ENCODE assay signal across 25 cellular contexts in genomic region chr3:124582621-124583437, GRCh38.
DNase-seq lines count a peak whose midpoint lies in the region; ATAC-seq, FAIRE-seq and TF ChIP-seq lines count a peak whose summit lies in the region.
"Had no signal": no experiment of that assay in that cellular context is flagged by ENCODE, and none has a peak within 500 bp of the region (broad histone marks: within the 10 kb centered on the region; RNA-seq: fewer than 3 reads in every experiment).

No MANE protein-coding gene starts in this region.

- H2AFZ ChIP-seq in GM12878 (ENCODE audit: control insufficient read depth, low read depth, low read length), result no peak overlapping the region

- intact Hi-C loops in GM12878 (cut with micrococcal nuclease; ENCODE audit: unreplicated experiment), result no loop called here

- RAD21 ChIA-PET in GM12878 (lab: Charles Lee; ENCODE audit: unreplicated experiment), result interaction anchor here (0.6 to 6.0 kb wide), 2 partner anchors 12 to 105 kb away, joined by 3 to 21 read pairs; no protein-coding TSS in a partner anchor

- no peaks in the 10 kb centered on the region for H3K79me2 ChIP-seq in GM12878 (ENCODE audit: control insufficient read depth, insufficient read depth, low read length)

- peaks cover 21% of the 10 kb centered on the region for H3K4me1 ChIP-seq in CD4-positive, CD25-positive, alpha-beta regulatory T cell (ENCODE audit: control insufficient read depth, insufficient read depth, low read length, poor library complexity, severe bottlenecking)
- peaks cover 16% of the 10 kb centered on the region for H3K4me1 ChIP-seq in GM12878 (ENCODE audit: control insufficient read depth, insufficient read depth, low read length)
- no peaks in the 10 kb centered on the region for H3K4me1 ChIP-seq in CD8-positive, alpha-beta memory T cell (ENCODE audit: insufficient read depth, low read length)

- H3K4me2 ChIP-seq in GM12878 (ENCODE audit: control insufficient read depth, insufficient read depth), result no peak overlapping the region

- 70% methylated on average over 3 of the region's 3 CpGs for WGBS in GM12878 (ENCODE audit: insufficient coverage, insufficient replicate concordance, low lambda C conversion rate, missing lambda C conversion rate)

- H3K27ac ChIP-seq in CD4-positive, CD25-positive, alpha-beta regulatory T cell (ENCODE audit: insufficient read depth, low read length, poor library complexity, severe bottlenecking), result no peak overlapping the region
- H3K27ac ChIP-seq in GM12878 (ENCODE audit: control insufficient read depth, insufficient read depth), result no peak overlapping the region
- no peak overlapping the region for H3K27ac ChIP-seq in CD8-positive, alpha-beta memory T cell (ENCODE audit: low read depth, low read length)
- H3K27ac ChIP-seq: C4-2B, epithelial cell of prostate, tibial nerve had no signal

- peaks cover 6% of the 10 kb centered on the region for H3K27me3 ChIP-seq in CD4-positive, CD25-positive, alpha-beta regulatory T cell (ENCODE audit: control insufficient read depth, insufficient read depth, low read length)
- peaks cover 3 to 10% of the 10 kb centered on the region in 2 experiments; a peak in 2 of 4 replicates for H3K27me3 ChIP-seq in GM12878 (replicated peaks in 1 of 2; ENCODE audit: control insufficient read depth in 2 of 2, insufficient read depth in 2 of 2, low read length in 1 of 2)
- H3K27me3 ChIP-seq in CD8-positive, alpha-beta memory T cell (ENCODE audit: insufficient read depth, low read length, poor library complexity, severe bottlenecking), result no peaks in the 10 kb centered on the region

- peaks cover 27% of the 10 kb centered on the region for H3K27me3 Mint-ChIP-seq in CD4-positive, CD25-positive, alpha-beta regulatory T cell
- H3K27me3 Mint-ChIP-seq in CD8-positive, alpha-beta memory T cell, result peaks cover 28 to 60% of the 10 kb centered on the region in 2 donors

- no peak for TF ChIP-seq RAD21 in GM12878 (IDR thresholded peaks at IDR 0.05; ENCODE audit: insufficient read depth, low read depth, low read length)

- TF ChIP-seq CTCF in GM12878 (IDR thresholded peaks at IDR 0.05 in 2 of 3, conservative IDR thresholded peaks at IDR 0.05 in 1 of 3; ENCODE audit: control insufficient read depth in 2 of 3, extremely low read depth in 1 of 3, insufficient read depth in 1 of 3, low read depth in 3 of 3, low read length in 3 of 3), result no peak

- no peak for TF ChIP-seq EP300 in GM12878 (IDR thresholded peaks at IDR 0.05; ENCODE audit: borderline replicate concordance in 1 of 2, control insufficient read depth in 1 of 2, low read depth in 2 of 2, low read length in 2 of 2)

- POLR2A ChIA-PET in GM12878 (lab: Charles Lee), result interaction anchor here (0.6 to 1.3 kb wide), 3 partner anchors 9 to 268 kb away, joined by 4 to 7 read pairs (median 5); no protein-coding TSS in a partner anchor
- POLR2A ChIA-PET in CD8-positive, alpha-beta memory T cell (lab: Charles Lee), result no interaction called here

- H3K36me3 Mint-ChIP-seq in CD4-positive, CD25-positive, alpha-beta regulatory T cell, result peaks cover 1% of the 10 kb centered on the region
- H3K36me3 Mint-ChIP-seq in CD8-positive, alpha-beta memory T cell, result no peaks in the 10 kb centered on the region
- H3K36me3 Mint-ChIP-seq: activated CD4-positive, alpha-beta memory T cell treated with anti-CD3 and anti-CD28 coated beads for 36 hours; naive thymus-derived CD4-positive, alpha-beta T cell had no signal

- no peak overlapping the region for H3K4me3 ChIP-seq in CD4-positive, CD25-positive, alpha-beta regulatory T cell (ENCODE audit: low read depth, low read length)
- no peak overlapping the region for H3K4me3 ChIP-seq in GM12878
- no peak overlapping the region for H3K4me3 ChIP-seq in CD8-positive, alpha-beta memory T cell (ENCODE audit: low read length)
- H3K4me3 ChIP-seq: tibial nerve had no signal

- H4K20me1 ChIP-seq in GM12878 (ENCODE audit: control insufficient read depth, insufficient read depth), result no peaks in the 10 kb centered on the region

- TF ChIP-seq POLR2A in GM12878 (IDR thresholded peaks at IDR 0.05; ENCODE audit: low read depth, low read length), result no peak

- peaks cover 0 to 2% (median 0%) of the 10 kb centered on the region in 7 donors for H3K9me3 Mint-ChIP-seq in CD4-positive, CD25-positive, alpha-beta regulatory T cell
- H3K9me3 Mint-ChIP-seq in CD8-positive, alpha-beta memory T cell, result no peaks in the 10 kb centered on the region
- H3K9me3 Mint-ChIP-seq: activated B cell treated with CpG ODN at 0.5 μM for 24 hours; activated CD4-positive, alpha-beta memory T cell treated with anti-CD3 and anti-CD28 coated beads for 36 hours; stimulated activated naive CD8-positive, alpha-beta T cell treated with anti-CD3 and anti-CD28 coated beads, Interleukin-15, Interleukin-2, amounts not matched to agents 100 ng/mL and 50 ng/mL, for 24 hours had no signal

- no peak for FAIRE-seq in GM12878 (lab: Jason Lieb, UNC)
- FAIRE-seq: H54, keratinocyte had no signal

- H3K4me3 Mint-ChIP-seq in CD4-positive, CD25-positive, alpha-beta regulatory T cell, result peak overlapping the region; percentile 17 to 40 (median 32)
- peak overlapping the region in 2 of 7 donors; percentile 3 to 45 for H3K4me3 Mint-ChIP-seq in CD8-positive, alpha-beta memory T cell
- H3K4me3 Mint-ChIP-seq: activated B cell treated with CpG ODN at 0.5 μM for 24 hours; activated CD4-positive, alpha-beta memory T cell treated with anti-CD3 and anti-CD28 coated beads for 36 hours; stimulated activated naive CD8-positive, alpha-beta T cell treated with anti-CD3 and anti-CD28 coated beads, Interleukin-15, Interleukin-2, amounts not matched to agents 100 ng/mL and 50 ng/mL, for 24 hours had no signal

- H3K36me3 ChIP-seq in CD4-positive, CD25-positive, alpha-beta regulatory T cell (ENCODE audit: control insufficient read depth, insufficient read depth, low read length), result no peaks in the 10 kb centered on the region
- no peaks in the 10 kb centered on the region for H3K36me3 ChIP-seq in GM12878 (ENCODE audit: control insufficient read depth in 2 of 2, insufficient read depth in 2 of 2, low read length in 1 of 2)
- H3K36me3 ChIP-seq in CD8-positive, alpha-beta memory T cell (ENCODE audit: insufficient read depth, low read length), result no peaks in the 10 kb centered on the region
- H3K36me3 ChIP-seq: tibial nerve had no signal

- peak overlapping the region; percentile 71 to 97 (median 84) for H3K27ac Mint-ChIP-seq in CD4-positive, CD25-positive, alpha-beta regulatory T cell
- no peak overlapping the region for H3K27ac Mint-ChIP-seq in CD8-positive, alpha-beta memory T cell
- H3K27ac Mint-ChIP-seq: activated B cell treated with CpG ODN at 0.5 μM for 24 hours; activated CD4-positive, alpha-beta memory T cell treated with anti-CD3 and anti-CD28 coated beads for 36 hours; stimulated activated naive CD8-positive, alpha-beta T cell treated with anti-CD3 and anti-CD28 coated beads, Interleukin-15, Interleukin-2, amounts not matched to agents 100 ng/mL and 50 ng/mL, for 24 hours had no signal

- no peaks in the 10 kb centered on the region for H3K9me3 ChIP-seq in CD4-positive, CD25-positive, alpha-beta regulatory T cell (ENCODE audit: control insufficient read depth in 2 of 2, low read length in 2 of 2)
- H3K9me3 ChIP-seq in GM12878 (replicated peaks; ENCODE audit: control insufficient read depth, insufficient read depth, low read length), result no peaks in the 10 kb centered on the region
- H3K9me3 ChIP-seq in CD8-positive, alpha-beta memory T cell (ENCODE audit: low read length), result no peaks in the 10 kb centered on the region
- H3K9me3 ChIP-seq: tibial nerve had no signal

- SMC1A ChIA-PET in GM12878 (lab: Charles Lee; ENCODE audit: uncharacterized antibody, unreplicated experiment), result interaction anchor here (0.8 to 3.6 kb wide), 8 partner anchors 10 to 68 kb away, joined by 3 to 19 read pairs (median 4); no protein-coding TSS in a partner anchor

- CTCF ChIA-PET in GM12878 (lab: Yijun Ruan, JAX), result interaction anchor here (1.0 to 2.3 kb wide), 3 partner anchors 13 to 106 kb away, joined by 3 to 11 read pairs (median 6); no protein-coding TSS in a partner anchor
- CTCF ChIA-PET in CD8-positive, alpha-beta memory T cell (lab: Charles Lee), result no interaction called here

- in situ Hi-C loops in KBM-7 (cut with MboI; ENCODE audit: low pct_unique_long_range_greater_than_20kb, low sequenced_read_pairs) (no loop called here), GM12878 (cut with MboI) (no loop called here)

- H3K9ac ChIP-seq in GM12878 (ENCODE audit: control insufficient read depth, insufficient read depth, low read length), result no peak overlapping the region

- peaks cover 9 to 51% (median 21%) of the 10 kb centered on the region in 4 donors for H3K4me1 Mint-ChIP-seq in CD4-positive, CD25-positive, alpha-beta regulatory T cell
- peaks cover 16 to 20% (median 19%) of the 10 kb centered on the region in 3 donors for H3K4me1 Mint-ChIP-seq in CD8-positive, alpha-beta memory T cell

- no TSS peak for BruUV-seq in GM12878 (replicated peaks; lab: Mats Ljungman, UMichigan)

- no peak for ATAC-seq in CD4-positive, CD25-positive, alpha-beta regulatory T cell (ENCODE audit: low read depth in 2 of 2)
- ATAC-seq in GM12878 (no peak), GM19395 (IDR thresholded peaks at IDR 0.05; ENCODE audit: unreplicated experiment) (no peak), GM18502 (IDR thresholded peaks at IDR 0.05; ENCODE audit: poor library complexity, unreplicated experiment) (no peak), HG03095 (IDR thresholded peaks at IDR 0.05; ENCODE audit: unreplicated experiment) (no peak)
- ATAC-seq: naive thymus-derived CD4-positive, alpha-beta T cell had no signal

- DNase-seq in CD4-positive, CD25-positive, alpha-beta regulatory T cell, result no peak
- DNase-seq in KBM-7, result peak; percentile 72
- no peak for DNase-seq in GM12878 (ENCODE audit: low read depth, low spot score)
- peak; percentile 61 for DNase-seq in medulla oblongata (ENCODE audit: extremely low spot score)
- no peak for DNase-seq in CD8-positive, alpha-beta memory T cell
- DNase-seq: activated B cell treated with CpG ODN at 0.5 μM for 24 hours; central memory CD4-positive, alpha-beta T cell; DMS153; foreskin fibroblast; naive thymus-derived CD4-positive, alpha-beta T cell; NCI-H1436 treated with DMSO at 0.1 percent for 48 hours; NCI-H2171; NCI-H526 treated with DMSO at 0.1 percent for 48 hours; SIG-M5; stimulated activated CD4-positive, alpha-beta T cell treated with anti-CD3 and anti-CD28 coated beads, Interleukin-2, amount 100 ng/mL, for 48 hours had no signal

TF ChIP-seq in GM12878, 131 proteins besides CTCF, POLR2A, EP300 and RAD21:
- peak; percentile 33 to 36; a peak in 1 of 4 replicates for TF ChIP-seq IKZF2 (IDR thresholded peaks at IDR 0.05)
- peak; percentile 40 for TF ChIP-seq IKZF1 (conservative IDR thresholded peaks at IDR 0.05)
- TF ChIP-seq IRF3 (IDR thresholded peaks at IDR 0.05), result no peak

Comparison
In these comparisons a context has a peak if more than half of its experiments do, and no peak if none do; other contexts are left out.
1. DNase-seq: peak in KBM-7 (single experiment) and medulla oblongata (single experiment); none in CD4-positive, CD25-positive, alpha-beta regulatory T cell (0 of 3), GM12878 (single experiment) and CD8-positive, alpha-beta memory T cell (0 of 5).
2. H3K27ac Mint-ChIP-seq: peak in CD4-positive, CD25-positive, alpha-beta regulatory T cell (3 of 3); none in CD8-positive, alpha-beta memory T cell (0 of 8).